ENCODE assay signal across 21 cellular contexts in genomic region chr1:222107975-222108374, GRCh38.
"Had no signal": no experiment of that assay in that cellular context is flagged by ENCODE, and none has a peak within 500 bp of the region (broad histone marks: within the 10 kb centered on the region; RNA-seq: fewer than 3 reads in every experiment).

No MANE protein-coding gene starts in this region.

- H3K4me3 Mint-ChIP-seq: IgD-negative memory B cell had no signal

- H3K9ac ChIP-seq: KMS-11 had no signal

- H3K27ac ChIP-seq: KMS-11, RWPE1, SJCRH30 had no signal

- ATAC-seq: K562, Panc1, SK-N-SH treated with all-trans-retinoic acid at 6 μM for 48 hours had no signal

- H3K4me1 ChIP-seq: SJCRH30 had no signal

- H3K4me1 Mint-ChIP-seq: IgD-negative memory B cell had no signal

- H3K36me3 Mint-ChIP-seq: IgD-negative memory B cell had no signal

- H3K27me3 ChIP-seq: SJCRH30 had no signal

- H3K27ac Mint-ChIP-seq: IgD-negative memory B cell had no signal

- H3K4me2 ChIP-seq: KMS-11 had no signal

- DNase-seq: Kasumi-1, MM.1S, NCI-H1092 treated with DMSO at 0.1 percent for 48 hours, NCI-H1436, NCI-H187, NCI-H2029, NCI-H2081 treated with DMSO at 0.1 percent for 48 hours, NCI-H2171, NCI-H226, NCI-H446, NCI-H510A, NCI-H524 treated with DMSO at 0.1 percent for 48 hours, NCI-H774, SHP77 treated with DMSO at 0.1 percent for 48 hours, SJCRH30 had no signal

- H3K9me3 ChIP-seq: SJCRH30 had no signal

- H3K4me3 ChIP-seq: K562, SJCRH30 had no signal

- H3K36me3 ChIP-seq: SJCRH30 had no signal
